Comparison of ENCODE assay signal across 8 cellular contexts in genomic region chr20:44714701-44715494, GRCh38. TPM values are rescaled to one million over a fixed set of nuclear protein-coding genes. Genes with fewer than 3 reads are reported as not detected.
A peak's percentile ranks its signal among the peaks of the same experiment; 100 is the strongest.
DNase-seq lines count a peak whose midpoint lies in the region; ATAC-seq and TF ChIP-seq lines count a peak whose summit lies in the region.

CCN5 (plus strand) TSS chr20:44715369; CDS start chr20:44715391, 22 bp downstream.

- POLR2A ChIA-PET in HCT116 (lab: Charles Lee) (no interaction called here), SK-N-SH (lab: Yijun Ruan, JAX) (interaction anchor here (0.7 kb wide), 1 partner anchor 32 kb away, joined by 3 read pairs; no protein-coding TSS in a partner anchor)

- 47% methylated on average over 23 of the region's 28 CpGs for WGBS in SK-N-SH (ENCODE audit: low lambda C conversion rate)
- 37 to 41% (median 39%) methylated on average over 22 to 28 of the region's 28 CpGs for WGBS in psoas muscle, 3 donors

- H3K4me3 ChIP-seq in HCT116 (replicated peaks in 1 of 2; ENCODE audit: low read depth in 1 of 2, low read length in 2 of 2) (no peak within 1 kb of the TSS), SK-N-SH (ENCODE audit: low read depth in 2 of 2, low read length in 1 of 2) (no peak within 1 kb of the TSS), foreskin fibroblast (ENCODE audit: low read depth in 1 of 2, low read length in 2 of 2) (peak within 1 kb of the TSS in 1 of 2 donors; percentile 21), psoas muscle (peak within 1 kb of the TSS; percentile 53)

- no peaks in the 10 kb centered on the region for H4K20me1 ChIP-seq in HCT116 (ENCODE audit: insufficient read depth)
- no peaks in the 10 kb centered on the region for H4K20me1 ChIP-seq in SK-N-SH (ENCODE audit: insufficient read depth)

- H3K36me3 ChIP-seq in HCT116 (ENCODE audit: control insufficient read depth in 1 of 2, insufficient read depth in 2 of 2, low read length in 2 of 2) (no peaks in the 10 kb centered on the region), SK-N-SH (replicated peaks in 1 of 2; ENCODE audit: control insufficient read depth in 1 of 2, insufficient read depth in 2 of 2, low read length in 1 of 2) (no peaks in the 10 kb centered on the region), psoas muscle (ENCODE audit: insufficient read depth in 1 of 2, low read depth in 1 of 2) (no peaks in the 10 kb centered on the region)

- H2AFZ ChIP-seq in HCT116 (ENCODE audit: low read depth, low read length, poor library complexity, severe bottlenecking) (no peak within 1 kb of the TSS), SK-N-SH (ENCODE audit: low read depth) (no peak within 1 kb of the TSS)

- H3K9me3 ChIP-seq in HCT116 (ENCODE audit: control insufficient read depth in 1 of 2, insufficient read depth in 1 of 2, low read depth in 1 of 2, low read length in 2 of 2) (no peaks in the 10 kb centered on the region), SK-N-SH (no peaks in the 10 kb centered on the region), psoas muscle (no peaks in the 10 kb centered on the region)

- H3F3A ChIP-seq in SK-N-SH (replicated peaks; ENCODE audit: insufficient read depth) = peaks cover 1% of the 10 kb centered on the region

- no peak within 1 kb of the TSS; the same call in 1 of the 2 replicates for H3K9ac ChIP-seq in HCT116 (ENCODE audit: low read length)
- H3K9ac ChIP-seq in SK-N-SH = no peak within 1 kb of the TSS

- peak; percentile 86 for ATAC-seq in HCT116
- ATAC-seq in psoas muscle = peak; percentile 84 to 94 (median 91)
- ATAC-seq in GM21529 (IDR thresholded peaks at IDR 0.05; ENCODE audit: unreplicated experiment) = no peak
- no peak for ATAC-seq in GM21526 (IDR thresholded peaks at IDR 0.05; ENCODE audit: low FRiP score, unreplicated experiment)
- ATAC-seq in HG03442 (IDR thresholded peaks at IDR 0.05; ENCODE audit: unreplicated experiment) = no peak

- TF ChIP-seq CTCF in HCT116 (IDR thresholded peaks at IDR 0.05 in 2 of 3, conservative IDR thresholded peaks at IDR 0.05 in 1 of 3; ENCODE audit: borderline replicate concordance in 1 of 3, insufficient read depth in 1 of 3, low read depth in 2 of 3, low read length in 2 of 3) (no peak), SK-N-SH (IDR thresholded peaks at IDR 0.05) (no peak), foreskin fibroblast (IDR thresholded peaks at IDR 0.05; ENCODE audit: low read depth, low read length) (no peak), psoas muscle (IDR thresholded peaks at IDR 0.05) (no peak)

- H3K79me2 ChIP-seq in HCT116 (ENCODE audit: insufficient read depth, low read length) (no peaks in the 10 kb centered on the region), SK-N-SH (ENCODE audit: insufficient read depth) (no peaks in the 10 kb centered on the region)

- DNase-seq in HCT116 (ENCODE audit: low read depth, low spot score) (peak; percentile 32), SK-N-SH (peak; percentile 67), foreskin fibroblast (peak; percentile 81 to 94), psoas muscle (peak; percentile 90 to 94)
- no peak for DNase-seq in activated CD4-positive, alpha-beta T cell treated with anti-CD3 and anti-CD28 coated beads, Interleukin-2, amount 50 U/mL, for 48 hours

- CTCF ChIA-PET in HCT116 (lab: Charles Lee) = interaction anchor here (1.2 to 1.4 kb wide), 2 partner anchors 26 to 33 kb away, joined by 3 to 4 read pairs; no protein-coding TSS in a partner anchor
- CTCF ChIA-PET in SK-N-SH (lab: Yijun Ruan, JAX) = interaction anchor here (0.6 to 3.9 kb wide), 4 partner anchors 18 to 152 kb away, joined by 3 to 15 read pairs (median 7); no protein-coding TSS in a partner anchor

- no peak for TF ChIP-seq RAD21 in HCT116 (IDR thresholded peaks at IDR 0.05; ENCODE audit: low read depth)
- TF ChIP-seq RAD21 in SK-N-SH (IDR thresholded peaks at IDR 0.05; ENCODE audit: low read length) = no peak

- H3K4me1 ChIP-seq in HCT116 (ENCODE audit: control insufficient read depth in 1 of 2, insufficient read depth in 2 of 2, low read length in 2 of 2) (peaks cover 24 to 25% of the 10 kb centered on the region in 2 experiments), SK-N-SH (ENCODE audit: control insufficient read depth in 1 of 2, insufficient read depth in 2 of 2, low read depth in 1 of 2, low read length in 1 of 2) (peaks cover 2 to 4% of the 10 kb centered on the region in 2 experiments; a peak in 3 of 4 replicates), psoas muscle (peaks cover 24% of the 10 kb centered on the region)

- no peak for TF ChIP-seq POLR2A in HCT116 (IDR thresholded peaks at IDR 0.05; ENCODE audit: borderline replicate concordance, extremely low read depth, insufficient read depth, insufficient read length)

- H3K27me3 ChIP-seq in HCT116 (ENCODE audit: insufficient read depth, low read length) (0 out of 2 replicates have a peak, but pooled peaks cover 3% of the 10 kb centered on the region), SK-N-SH (ENCODE audit: insufficient read depth) (no peaks in the 10 kb centered on the region), psoas muscle (ENCODE audit: insufficient read depth in 3 of 3, low read length in 2 of 3) (no peaks in the 10 kb centered on the region)

- H3K4me2 ChIP-seq in HCT116 (ENCODE audit: low read length) (peak within 1 kb of the TSS; percentile 70), SK-N-SH (peak within 1 kb of the TSS; percentile 18; the same call in 1 of the 2 replicates)

- no TSS peak for BruUV-seq in HCT116 (replicated peaks; lab: Mats Ljungman, UMichigan)

- H3K27ac ChIP-seq in HCT116 (ENCODE audit: low read depth, low read length) (no peak within 1 kb of the TSS), SK-N-SH (ENCODE audit: low read depth in 2 of 2, low read length in 1 of 2) (no peak within 1 kb of the TSS), psoas muscle (peak within 1 kb of the TSS; percentile 65)

- intact Hi-C loops in HCT116 (cut with micrococcal nuclease) = no loop called here
- intact Hi-C loops in psoas muscle (cut with DNase I) = no loop called here

- TF ChIP-seq EP300 in SK-N-SH (IDR thresholded peaks at IDR 0.05; ENCODE audit: borderline replicate concordance in 1 of 2, low read depth in 1 of 2, low read length in 1 of 2) = peak in 1 of 2 experiments; percentile 27; a peak in 1 of 4 replicates

- RAD21 ChIA-PET in HCT116 (lab: Charles Lee; ENCODE audit: low non-redundant PET in 1 of 2, low total read pairs in 2 of 2, uncharacterized antibody in 2 of 2, unreplicated experiment in 2 of 2) = no interaction called here

- no peaks in the 10 kb centered on the region for H3K9me2 ChIP-seq in HCT116 (ENCODE audit: insufficient read depth)
- H3K9me2 ChIP-seq in SK-N-SH = no peaks in the 10 kb centered on the region

TF ChIP-seq in HCT116, 20 proteins besides CTCF, POLR2A, EP300 and RAD21 (continues in another document):
- no peak for TF ChIP-seq EGR1 (IDR thresholded peaks at IDR 0.05; ENCODE audit: low read depth)
- no peak for TF ChIP-seq CEBPB (IDR thresholded peaks at IDR 0.05; ENCODE audit: low read depth)
- 0 out of 2 replicates have a peak, but pooled peaks have one; percentile 41 for TF ChIP-seq CBX3 (IDR thresholded peaks at IDR 0.05; ENCODE audit: low read depth)
- peak; percentile 86 for TF ChIP-seq TCF7L2 (IDR thresholded peaks at IDR 0.05; ENCODE audit: borderline replicate concordance, extremely low read depth, insufficient read depth, insufficient read length)
- no peak for TF ChIP-seq FOSL1 (IDR thresholded peaks at IDR 0.05; ENCODE audit: low read depth)
- TF ChIP-seq SIN3A (IDR thresholded peaks at IDR 0.05; ENCODE audit: low read depth) = no peak
- peak; percentile 33; the same call in 1 of the 2 replicates for TF ChIP-seq POLR2AphosphoS5 (IDR thresholded peaks at IDR 0.05; ENCODE audit: low read depth, low read length)

TF ChIP-seq in SK-N-SH, 30 proteins besides CTCF, POLR2A, EP300 and RAD21:
- TF ChIP-seq PBX3 (IDR thresholded peaks at IDR 0.05) (peak; percentile 39), SMC3 (IDR thresholded peaks at IDR 0.05; ENCODE audit: low read depth, low read length) (no peak), JUND (IDR thresholded peaks at IDR 0.05) (no peak), TEAD4 (IDR thresholded peaks at IDR 0.05; ENCODE audit: borderline replicate concordance, insufficient read depth) (peak; percentile 36; the same call in 1 of the 2 replicates), NFIC (IDR thresholded peaks at IDR 0.05; ENCODE audit: borderline replicate concordance) (peak; percentile 98), TCF12 (IDR thresholded peaks at IDR 0.05) (peak; percentile 53; the same call in 1 of the 2 replicates), RXRA (IDR thresholded peaks at IDR 0.05; ENCODE audit: borderline replicate concordance, low read depth) (peak; percentile 57; the same call in 1 of the 2 replicates)

RNA-seq across cellular contexts. Expression of gene CCN5, which starts in this region (rescaled TPM):
- total RNA-seq in HCT116 (2021; ENCODE audit: unreplicated experiment) = 0.20 TPM
- polyA plus RNA-seq in HCT116 (2012) = 0.15 and 0.21 TPM in 2 replicates
- polyA plus RNA-seq in SK-N-SH (2012; rRNA removed) = 0.05 TPM in 2 replicates
- 0.08 and 0.17 TPM in 2 replicates for polyA plus RNA-seq in SK-N-SH (2012; cell fraction: cytosol; rRNA removed)
- polyA plus RNA-seq in SK-N-SH (2012; cell fraction: nucleus; rRNA removed) = 0.20 and 0.25 TPM in 2 replicates
- 10 to 100 TPM in 2 of 4 donors, 1 to 10 TPM in 2; 4.2 to 20.9 (median 9.9) TPM for total RNA-seq in psoas muscle
- polyA plus RNA-seq in psoas muscle = 10 to 100 TPM in 1 of 3 donors, 1 to 10 TPM in 2; 3.3 to 14.8 (median 5.1) TPM

Comparison
In these comparisons a context has a peak if more than half of its experiments do, and no peak if none do; other contexts are left out.
1. Peak in DNase-seq, ATAC-seq and H3K4me2 ChIP-seq in HCT116; RNA of the gene not detected or under 1 TPM.
2. Peak in DNase-seq and H3K4me2 ChIP-seq in SK-N-SH; RNA of the gene not detected or under 1 TPM.
3. ATAC-seq: peak in psoas muscle (4 of 4); none in GM21529 (single experiment), GM21526 (single experiment) and HG03442 (single experiment).
4. DNase-seq: peak in foreskin fibroblast (2 of 2) and psoas muscle (2 of 2); none in activated CD4-positive, alpha-beta T cell treated with anti-CD3 and anti-CD28 coated beads, Interleukin-2, amount 50 U/mL, for 48 hours (0 of 2).
5. Of the 11 proteins assayed by ChIP-seq in both SK-N-SH and HCT116: peak only in SK-N-SH: none; only in HCT116: POLR2AphosphoS5; in both: none; in neither: 10.